Comparison of ENCODE assay signal across 15 cellular contexts in the genomic region with DNA sequence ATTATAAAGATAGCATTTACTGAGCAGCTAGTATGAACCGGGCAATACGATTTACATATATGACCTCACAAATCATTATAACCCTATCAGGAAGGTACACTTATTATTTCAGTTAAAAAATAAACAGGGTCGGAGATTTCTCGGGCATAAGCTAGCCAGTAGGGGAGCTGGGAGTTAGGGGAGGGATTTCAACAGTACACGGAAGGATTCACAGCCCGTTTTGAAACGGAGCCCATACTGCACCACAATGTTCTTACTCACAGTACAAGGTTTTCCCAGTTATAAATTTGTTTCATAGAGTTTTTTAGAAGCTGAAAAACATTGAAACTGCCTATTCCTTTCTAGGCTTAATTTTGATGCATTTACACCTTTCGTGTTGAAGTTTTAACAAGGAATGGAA.
"Had no signal": no experiment of that assay in that cellular context is flagged by ENCODE, and none has a peak within 500 bp of the region (broad histone marks: within the 10 kb centered on the region; RNA-seq: fewer than 3 reads in every experiment).

No MANE protein-coding gene starts in this region.

- H3K27ac ChIP-seq: gastrocnemius medialis, pancreas, thyroid gland had no signal

- H3K4me1 ChIP-seq: gastrocnemius medialis, pancreas had no signal

- H3K9me3 ChIP-seq: gastrocnemius medialis, pancreas, thyroid gland had no signal

- H3K36me3 ChIP-seq: gastrocnemius medialis, pancreas, thyroid gland had no signal

- H3K27me3 ChIP-seq: gastrocnemius medialis, pancreas, thyroid gland had no signal

- DNase-seq: activated naive CD4-positive, alpha-beta T cell; activated naive CD8-positive, alpha-beta T cell treated with anti-CD3 and anti-CD28 coated beads, Interleukin-2, amount 10 ng/mL, durations not matched to agents 7 days and 5 days; activated T-cell treated with anti-CD3 and anti-CD28 coated beads for 4 hours; anterior cingulate cortex; cerebellar nuclear complex; effector memory CD4-positive, alpha-beta T cell; gastrocnemius medialis; left colon; midbrain; pancreas; T-helper 1 cell; T1000; thyroid gland had no signal

- H3K4me3 ChIP-seq: gastrocnemius medialis, pancreas, thyroid gland had no signal

- ATAC-seq: activated CD4-positive, CD25-positive, alpha-beta regulatory T cell treated with anti-CD3 and anti-CD28 coated beads, Interleukin-2, amount 50 U/mL, for 24 hours; gastrocnemius medialis; left colon; pancreas; stimulated activated memory B cell treated with anti-CD40 and anti-IgM and Interleukin-4, amounts not matched to agents 10 μg/mL and 1 μg/mL and 100 μg/mL, for 72 hours had no signal
